In genomic region chr9:132372177-132373095, GRCh38 we compare ENCODE assay signal across 8 cellular contexts. TPM values are rescaled to one million over a fixed set of nuclear protein-coding genes. Genes with fewer than 3 reads are reported as not detected.
A peak's percentile ranks its signal among the peaks of the same experiment; 100 is the strongest.
DNase-seq lines count a peak whose midpoint lies in the region; ATAC-seq and TF ChIP-seq lines count a peak whose summit lies in the region.

No MANE protein-coding gene starts in this region.

- no peaks in the 10 kb centered on the region for H3K79me2 ChIP-seq in neural progenitor cell (ENCODE audit: low read depth)

- peak overlapping the region; percentile 39 for H3K27ac Mint-ChIP-seq in neural progenitor cell

- H3K4me3 Mint-ChIP-seq in neural progenitor cell, result peak overlapping the region; percentile 25

- no peaks in the 10 kb centered on the region for H3K27me3 ChIP-seq in neural progenitor cell

- no peak for TF ChIP-seq CTCF in neural progenitor cell (IDR thresholded peaks at IDR 0.05)

- H3K4me1 Mint-ChIP-seq in neural progenitor cell, result peaks cover 6% of the 10 kb centered on the region

- H4K20me1 ChIP-seq in neural progenitor cell (ENCODE audit: low read depth), result no peaks in the 10 kb centered on the region

- intact Hi-C loops in posterior vena cava (cut with DNase I), result no loop called here

- H3K36me3 ChIP-seq in neural progenitor cell, result no peaks in the 10 kb centered on the region

- no peaks in the 10 kb centered on the region for H3K9me3 Mint-ChIP-seq in neural progenitor cell

- H3K27me3 Mint-ChIP-seq in neural progenitor cell (ENCODE audit: insufficient read depth, low read depth), result no peaks in the 10 kb centered on the region

- peaks cover 6% of the 10 kb centered on the region for H3K36me3 Mint-ChIP-seq in neural progenitor cell

- H3K9me3 ChIP-seq in neural progenitor cell (ENCODE audit: low read depth), result no peaks in the 10 kb centered on the region

- ATAC-seq in HG02973 (IDR thresholded peaks at IDR 0.05; ENCODE audit: unreplicated experiment), result no peak

- H2AFZ ChIP-seq in neural progenitor cell (replicated peaks), result no peak overlapping the region

- H3K9ac ChIP-seq in neural progenitor cell, result no peak overlapping the region

- H3K4me2 ChIP-seq in neural progenitor cell, result no peak overlapping the region

- DNase-seq in EL, result peak; percentile 45
- peak; percentile 32 for DNase-seq in RKO (ENCODE audit: low spot score)
- peak; percentile 33 for DNase-seq in epithelial cell of prostate (ENCODE audit: low read depth, low spot score)
- no peak for DNase-seq in neural progenitor cell (ENCODE audit: low spot score)
- no peak for DNase-seq in central memory CD4-positive, alpha-beta T cell
- no peak for DNase-seq in posterior vena cava (ENCODE audit: low spot score)
- DNase-seq in GM19238 (ENCODE audit: insufficient read length, low spot score), result no peak

- H3K4me3 ChIP-seq in neural progenitor cell, result no peak overlapping the region

- peaks cover 5% of the 10 kb centered on the region for H3F3A ChIP-seq in neural progenitor cell (ENCODE audit: low read depth)

- H3K27ac ChIP-seq in epithelial cell of prostate (peak overlapping the region; percentile 26), neural progenitor cell (no peak overlapping the region)

- H3K4me1 ChIP-seq in neural progenitor cell, result no peaks in the 10 kb centered on the region

RNA-seq across cellular contexts. Expression of gene SETX, which starts 17.6 kb away (rescaled TPM):
- total RNA-seq in neural progenitor cell (ENCODE audit: low replicate concordance) (36.0 and 49.7 TPM in 2 replicates), posterior vena cava (10 to 100 TPM; 45.2 to 45.3 TPM)

RNA-seq across cellular contexts. Expression of gene TTF1, which starts 34.2 kb away (rescaled TPM):
- total RNA-seq in neural progenitor cell (ENCODE audit: low replicate concordance), result 28.6 and 29.5 TPM in 2 replicates
- total RNA-seq in posterior vena cava, result 10 to 100 TPM; 10.5 to 12.0 TPM

RNA-seq across cellular contexts. Expression of gene CFAP77, which starts 37.6 kb away (rescaled TPM):
- total RNA-seq in neural progenitor cell (ENCODE audit: low replicate concordance), result 1.8 and 3.6 TPM in 2 replicates
- total RNA-seq in posterior vena cava, result not detected

Comparison
In these comparisons a context has a peak if more than half of its experiments do, and no peak if none do; other contexts are left out.
1. DNase-seq: peak in EL (single experiment), RKO (single experiment) and epithelial cell of prostate (single experiment); none in neural progenitor cell (single experiment), central memory CD4-positive, alpha-beta T cell (single experiment), posterior vena cava (single experiment) and GM19238 (single experiment).